In genomic region chr1:241847796-241848668, GRCh38 we compare ENCODE assay signal across 8 cellular contexts. TPM values are rescaled to one million over a fixed set of nuclear protein-coding genes. Genes with fewer than 3 reads are reported as not detected.
DNase-seq lines count a peak whose midpoint lies in the region; TF ChIP-seq lines count a peak whose summit lies in the region.

EXO1 (plus strand) TSS chr1:241848204; CDS start chr1:241850426, 2,222 bp downstream.

- peak within 1 kb of the TSS; percentile 94 for H3K4me3 Mint-ChIP-seq in activated naive CD4-positive, alpha-beta T cell treated with anti-CD3 and anti-CD28 coated beads, Interleukin-2, amount 10 ng/mL, durations not matched to agents 7 days and 5 days

- peaks cover 43% of the 10 kb centered on the region for H3K4me1 Mint-ChIP-seq in activated naive CD4-positive, alpha-beta T cell treated with anti-CD3 and anti-CD28 coated beads, Interleukin-2, amount 10 ng/mL, durations not matched to agents 7 days and 5 days

- H3K9me3 ChIP-seq in SK-N-MC (ENCODE audit: low read depth, low read length) (no peaks in the 10 kb centered on the region), testis (no peaks in the 10 kb centered on the region)

- peak within 1 kb of the TSS; percentile 87 for H3K9ac ChIP-seq in SK-N-MC (ENCODE audit: insufficient read length)

- WGBS in testis, 2 donors = 1% methylated on average over 53 to 57 of the region's 68 CpGs

- no peaks in the 10 kb centered on the region for H3K9me3 Mint-ChIP-seq in activated naive CD4-positive, alpha-beta T cell treated with anti-CD3 and anti-CD28 coated beads, Interleukin-2, amount 10 ng/mL, durations not matched to agents 7 days and 5 days

- H3K4me3 ChIP-seq in GM08714 (ENCODE audit: low read length) (peak within 1 kb of the TSS; percentile 99), HFF-Myc (replicated peaks; ENCODE audit: low read depth, low read length) (peak within 1 kb of the TSS; percentile 88), SK-N-MC (peak within 1 kb of the TSS; percentile 99), testis (peak within 1 kb of the TSS; percentile 70 to 75)

- H3K27ac ChIP-seq in SK-N-MC = peak within 1 kb of the TSS; percentile 97
- H3K27ac ChIP-seq in testis = peak within 1 kb of the TSS; percentile 97 to 98

- CTCF ChIA-PET in activated naive CD4-positive, alpha-beta T cell treated with anti-CD3 and anti-CD28 coated beads, Interleukin-2, amount 10 ng/mL, durations not matched to agents 7 days and 5 days (lab: Charles Lee) = interaction anchor here (0.6 to 1.5 kb wide), 2 partner anchors 11 to 237 kb away, joined by 3 to 6 read pairs; no protein-coding TSS in a partner anchor

- intact Hi-C loops in testis (cut with DNase I; ENCODE audit: low total_unique reads) = no loop called here

- peak; percentile 29 for TF ChIP-seq CTCF in HFF-Myc (IDR thresholded peaks at IDR 0.05; ENCODE audit: low read depth, low read length, missing control alignments)
- TF ChIP-seq CTCF in testis (IDR thresholded peaks at IDR 0.05) = peak in 2 of 3 experiments; percentile 14 to 16

- peak; percentile 83 for DNase-seq in HFF-Myc (ENCODE audit: extremely low read depth, low read depth)
- peak; percentile 94 for DNase-seq in MV-4-11 (lab: John Stamatoyannopoulos, UW)
- peak; percentile 56 for DNase-seq in SK-N-MC (ENCODE audit: low read depth, low spot score)
- DNase-seq in activated naive CD4-positive, alpha-beta T cell treated with anti-CD3 and anti-CD28 coated beads, Interleukin-2, amount 10 ng/mL, durations not matched to agents 7 days and 5 days = peak; percentile 93
- DNase-seq in globus pallidus (ENCODE audit: low spot score) = peak; percentile 93
- DNase-seq in occipital lobe (lab: John Stamatoyannopoulos, UW) = peak; percentile 90
- DNase-seq in testis = peak; percentile 93

- H3K36me3 Mint-ChIP-seq in activated naive CD4-positive, alpha-beta T cell treated with anti-CD3 and anti-CD28 coated beads, Interleukin-2, amount 10 ng/mL, durations not matched to agents 7 days and 5 days = peaks cover 20% of the 10 kb centered on the region

- H3K27me3 Mint-ChIP-seq in activated naive CD4-positive, alpha-beta T cell treated with anti-CD3 and anti-CD28 coated beads, Interleukin-2, amount 10 ng/mL, durations not matched to agents 7 days and 5 days = peaks cover 3% of the 10 kb centered on the region

- H3K27ac Mint-ChIP-seq in activated naive CD4-positive, alpha-beta T cell treated with anti-CD3 and anti-CD28 coated beads, Interleukin-2, amount 10 ng/mL, durations not matched to agents 7 days and 5 days = peak within 1 kb of the TSS; percentile 100

- H3K36me3 ChIP-seq in SK-N-MC (ENCODE audit: insufficient read depth, low read length) (peaks cover 37% of the 10 kb centered on the region), testis (ENCODE audit: low read depth, missing control alignments) (no peaks in the 10 kb centered on the region)

- TF ChIP-seq POLR2A in testis (IDR thresholded peaks at IDR 0.05) = no peak

- H3K27me3 ChIP-seq in testis = no peaks in the 10 kb centered on the region

- peaks cover 3% of the 10 kb centered on the region for H3K4me1 ChIP-seq in testis

RNA-seq across cellular contexts. Expression of gene EXO1, which starts in this region (rescaled TPM):
- total RNA-seq in occipital lobe = 3.4 TPM
- total RNA-seq in testis = 1 to 10 TPM; 8.2 to 8.4 TPM
- 8.3 TPM for polyA plus RNA-seq in testis (ENCODE audit: insufficient read depth, low read depth, low replicate concordance)

Comparison
In these comparisons a context has a peak if more than half of its experiments do, and no peak if none do; other contexts are left out.
1. Peak in every context shown above with its lines: DNase-seq, H3K4me3 ChIP-seq and H3K27ac ChIP-seq.